In genomic region chr16:2983706-2984136, GRCh38 we compare ENCODE assay signal across 1 cellular context.
TF ChIP-seq lines count a peak whose summit lies in the region.

No MANE protein-coding gene starts in this region.

TF ChIP-seq in K562, 482 proteins besides CTCF, POLR2A, EP300 and RAD21 (continued from another document):
- TF ChIP-seq BRF2 (IDR thresholded peaks at IDR 0.05; ENCODE audit: borderline replicate concordance, insufficient read depth, insufficient read length) (no peak), ZBTB5 (IDR thresholded peaks at IDR 0.05) (no peak), GABPB1 (CRISPR knock-in tag; IDR thresholded peaks at IDR 0.05) (0 out of 2 replicates have a peak, but pooled peaks have one; percentile 33), ARNT (IDR thresholded peaks at IDR 0.05) (no peak), ZEB2 (IDR thresholded peaks at IDR 0.05) (0 out of 2 replicates have a peak, but pooled peaks have one; percentile 28), MYBL2 (IDR thresholded peaks at IDR 0.05; ENCODE audit: low read depth) (no peak), MYBL2 (CRISPR knock-in tag; IDR thresholded peaks at IDR 0.05; ENCODE audit: borderline replicate concordance) (no peak), TEAD4 (IDR thresholded peaks at IDR 0.05; ENCODE audit: low read length) (no peak; the same call in 1 of the 2 replicates), TEAD4 (CRISPR knock-in tag; IDR thresholded peaks at IDR 0.05; ENCODE audit: borderline replicate concordance) (no peak), KDM5B (IDR thresholded peaks at IDR 0.05; ENCODE audit: insufficient replicate concordance, low read depth, low read length) (no peak), ZNF561 (CRISPR knock-in tag; conservative IDR thresholded peaks at IDR 0.05) (no peak), ETS2 (tag; IDR thresholded peaks at IDR 0.05; ENCODE audit: borderline replicate concordance, poor library complexity, severe bottlenecking) (no peak), AFF4 (CRISPR knock-in tag; IDR thresholded peaks at IDR 0.05) (no peak), RHOXF2B (CRISPR knock-in tag; conservative IDR thresholded peaks at IDR 0.05) (no peak), FOS (IDR thresholded peaks at IDR 0.05; ENCODE audit: extremely low read depth, insufficient read length) (no peak), ZKSCAN8 (CRISPR knock-in tag; IDR thresholded peaks at IDR 0.05) (no peak), GATAD2A (IDR thresholded peaks at IDR 0.05) (no peak), EZH2 (IDR thresholded peaks at IDR 0.05; ENCODE audit: borderline replicate concordance, low read depth, low read length) (no peak), MECOM (CRISPR knock-in tag; IDR thresholded peaks at IDR 0.05) (no peak), SIN3B (IDR thresholded peaks at IDR 0.05; ENCODE audit: low read depth) (peak; percentile 42; the same call in 1 of the 2 replicates), KLF1 (tag; IDR thresholded peaks at IDR 0.05) (no peak), THAP12 (CRISPR knock-in tag; IDR thresholded peaks at IDR 0.05) (no peak), HES1 (IDR thresholded peaks at IDR 0.05; ENCODE audit: low read depth) (no peak), KAT2B (IDR thresholded peaks at IDR 0.05; ENCODE audit: low read depth, low read length) (no peak), CHD2 (IDR thresholded peaks at IDR 0.05; ENCODE audit: low read depth, low read length) (peak; percentile 92), FOXA1 (IDR thresholded peaks at IDR 0.05; ENCODE audit: borderline replicate concordance) (no peak), TAF9B (IDR thresholded peaks at IDR 0.05; ENCODE audit: partially characterized antibody) (no peak), ZC3H11A (IDR thresholded peaks at IDR 0.05; ENCODE audit: low read depth, low read length) (no peak), NCOA2 (IDR thresholded peaks at IDR 0.05; ENCODE audit: partially characterized antibody in 2 of 2) (no peak), NONO (IDR thresholded peaks at IDR 0.05; ENCODE audit: low read depth in 2 of 2, low read length in 1 of 2) (peak in 1 of 2 experiments; percentile 37; a peak in 1 of 4 replicates), NFYB (IDR thresholded peaks at IDR 0.05; ENCODE audit: extremely low read depth, insufficient read length) (no peak), FIP1L1 (IDR thresholded peaks at IDR 0.05; ENCODE audit: low read depth, low read length, poor library complexity, severe bottlenecking) (peak; percentile 89), ZNF239 (CRISPR knock-in tag; IDR thresholded peaks at IDR 0.05) (no peak), PATZ1 (CRISPR knock-in tag; IDR thresholded peaks at IDR 0.05; ENCODE audit: borderline replicate concordance) (no peak), E2F6 (IDR thresholded peaks at IDR 0.05; ENCODE audit: borderline replicate concordance in 1 of 2, extremely low read depth in 1 of 2, insufficient read depth in 1 of 2, insufficient read length in 1 of 2, low read depth in 1 of 2, low read length in 1 of 2, poor library complexity in 1 of 2, severe bottlenecking in 1 of 2) (peak; percentile 50 to 63), NBN (IDR thresholded peaks at IDR 0.05; ENCODE audit: low read depth) (peak; percentile 57), RFX5 (IDR thresholded peaks at IDR 0.05; ENCODE audit: low read depth, low read length) (no peak), RFX7 (CRISPR knock-in tag; IDR thresholded peaks at IDR 0.05) (no peak), SMAD3 (CRISPR knock-in tag; conservative IDR thresholded peaks at IDR 0.05) (no peak), E2F4 (CRISPR knock-in tag; IDR thresholded peaks at IDR 0.05; ENCODE audit: low read depth) (no peak), ZNF57 (CRISPR knock-in tag; IDR thresholded peaks at IDR 0.05) (no peak), PHTF2 (CRISPR knock-in tag; IDR thresholded peaks at IDR 0.05) (no peak), CBFA2T2 (conservative IDR thresholded peaks at IDR 0.05) (no peak), HINFP (tag; conservative IDR thresholded peaks at IDR 0.05; ENCODE audit: low read depth) (no peak), ZNF23 (CRISPR knock-in tag; IDR thresholded peaks at IDR 0.05) (no peak)
